ENCODE assay signal across 8 cellular contexts in the genomic region with DNA sequence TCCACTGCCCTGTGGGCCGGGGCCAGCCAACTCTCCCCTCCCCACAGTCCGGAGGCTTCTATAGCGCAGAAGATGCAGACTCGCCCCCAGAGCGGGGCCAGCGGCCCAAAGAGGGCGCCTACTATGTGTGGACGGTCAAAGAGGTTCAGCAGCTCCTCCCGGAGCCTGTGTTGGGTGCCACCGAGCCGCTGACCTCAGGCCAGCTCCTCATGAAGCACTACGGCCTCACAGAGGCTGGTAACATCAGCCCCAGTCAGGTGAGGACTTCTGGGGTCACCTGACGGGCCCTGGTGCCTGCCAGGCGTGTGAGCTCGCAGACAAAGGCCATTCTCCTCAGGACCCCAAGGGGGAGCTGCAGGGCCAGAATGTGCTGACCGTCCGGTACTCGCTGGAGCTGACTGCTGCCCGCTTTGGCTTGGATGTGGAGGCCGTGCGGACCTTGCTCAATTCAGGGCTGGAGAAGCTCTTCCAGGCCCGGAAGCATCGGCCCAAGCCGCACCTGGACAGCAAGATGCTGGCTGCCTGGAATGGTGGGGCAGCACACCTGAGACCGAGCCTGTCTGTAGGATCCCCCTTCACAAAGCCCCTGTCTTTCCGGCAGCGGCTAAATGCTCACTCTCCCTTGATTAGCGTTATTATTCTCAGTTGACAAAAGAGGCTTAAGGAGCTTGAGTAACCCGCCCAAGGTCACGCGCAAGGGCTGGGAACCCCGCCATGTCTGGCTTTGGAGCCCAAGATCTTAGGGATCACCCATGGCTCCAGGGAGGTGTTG. TPM values are rescaled to one million over a fixed set of nuclear protein-coding genes. Genes with fewer than 3 reads are reported as not detected.
DNase-seq lines count a peak whose midpoint lies in the region; ATAC-seq and TF ChIP-seq lines count a peak whose summit lies in the region.

No MANE protein-coding gene starts in this region.

- H3K27ac ChIP-seq in AG04450 (ENCODE audit: low read depth, low read length) (no peak overlapping the region), GM23338 (ENCODE audit: low read depth) (no peak overlapping the region)

- H2AFZ ChIP-seq in GM23338, result peak overlapping the region; percentile 74; the same call in 1 of the 2 replicates

- no peaks in the 10 kb centered on the region for H3K79me2 ChIP-seq in GM23338 (replicated peaks; ENCODE audit: insufficient read depth)

- no peaks in the 10 kb centered on the region for H3F3A ChIP-seq in GM23338 (replicated peaks; ENCODE audit: low read depth)

- DNase-seq in AG04450 (ENCODE audit: low read depth, low spot score), result peak; percentile 73
- peak; percentile 95 for DNase-seq in GM23338 (ENCODE audit: low spot score)
- DNase-seq in NT2/D1 (ENCODE audit: low read depth, low spot score), result peak; percentile 75
- DNase-seq in dedifferentiated amniotic fluid mesenchymal stem cell (ENCODE audit: extremely low spot score), result peak; percentile 82
- peak; percentile 87 to 93 for DNase-seq in lung microvascular endothelial cell (ENCODE audit: low read depth in 2 of 2)
- DNase-seq in GM19238 (ENCODE audit: insufficient read length, low spot score), result no peak

- H3K36me3 Mint-ChIP-seq in GM23338 (ENCODE audit: low read depth), result no peaks in the 10 kb centered on the region; the same call in 2 of the 3 replicates

- H3K27me3 ChIP-seq in AG04450 (ENCODE audit: control insufficient read depth, insufficient read depth, low read length) (no peaks in the 10 kb centered on the region), GM23338 (ENCODE audit: insufficient read depth) (no peaks in the 10 kb centered on the region), NT2/D1 (ENCODE audit: insufficient read depth, insufficient read length) (no peaks in the 10 kb centered on the region)

- H3K4me3 Mint-ChIP-seq in GM23338, result no peak overlapping the region

- H3K4me2 ChIP-seq in GM23338, result 0 out of 2 replicates have a peak overlapping the region, but pooled peaks have one; percentile 32

- POLR2A ChIA-PET in AG04450 (lab: Yijun Ruan, JAX), result interaction anchor here (0.5 to 1.1 kb wide), 10 partner anchors 9 to 316 kb away, joined by 3 to 6 read pairs (median 4); a partner anchor contains a TSS

- H3K9me2 ChIP-seq in GM23338 (ENCODE audit: insufficient read depth), result no peaks in the 10 kb centered on the region

- no peak overlapping the region for H3K27ac Mint-ChIP-seq in GM23338

- no peaks in the 10 kb centered on the region for H3K9me3 Mint-ChIP-seq in GM23338

- peak overlapping the region; percentile 51 for H3K9ac ChIP-seq in NT2/D1 (ENCODE audit: insufficient read length, low read depth)

- ATAC-seq in GM23338 (peak; percentile 77), HG03175 (IDR thresholded peaks at IDR 0.05; ENCODE audit: unreplicated experiment) (no peak), HG03045 (IDR thresholded peaks at IDR 0.05; ENCODE audit: unreplicated experiment) (no peak)

- H4K20me1 ChIP-seq in GM23338 (replicated peaks; ENCODE audit: insufficient read depth), result no peaks in the 10 kb centered on the region

- peaks cover 10% of the 10 kb centered on the region; the same call in 2 of the 3 replicates for H3K4me1 Mint-ChIP-seq in GM23338

- peak; percentile 91 for TF ChIP-seq CTCF in AG04450 (IDR thresholded peaks at IDR 0.05; ENCODE audit: low read depth, low read length)
- TF ChIP-seq CTCF in GM23338 (conservative IDR thresholded peaks at IDR 0.05; ENCODE audit: low read depth in 2 of 2), result peak; percentile 71 to 98

- H3K4me1 ChIP-seq in GM23338 (ENCODE audit: insufficient read depth) (peaks cover 9% of the 10 kb centered on the region; the same call in 1 of the 2 replicates), NT2/D1 (ENCODE audit: insufficient read depth, insufficient read length) (peaks cover 13% of the 10 kb centered on the region)

- no peak overlapping the region for H3K4me3 ChIP-seq in AG04450 (ENCODE audit: low read depth, low read length)
- H3K4me3 ChIP-seq in GM23338, result no peak overlapping the region
- no peak overlapping the region for H3K4me3 ChIP-seq in NT2/D1 (ENCODE audit: insufficient read length, low read depth)

- H3K27me3 Mint-ChIP-seq in GM23338 (ENCODE audit: insufficient read depth, low read depth, poor library complexity), result peaks cover 11% of the 10 kb centered on the region

- H3K9me3 ChIP-seq in AG04450 (ENCODE audit: control insufficient read depth, insufficient read depth, low read length) (no peaks in the 10 kb centered on the region), NT2/D1 (ENCODE audit: insufficient read depth, low read length) (no peaks in the 10 kb centered on the region)

- CTCF ChIA-PET in AG04450 (lab: Charles Lee), result interaction anchor here (0.6 to 7.5 kb wide), 41 partner anchors 9 to 302 kb away, joined by 3 to 192 read pairs (median 5); a partner anchor contains a TSS

- H3K36me3 ChIP-seq in GM23338 (ENCODE audit: insufficient read depth) (no peaks in the 10 kb centered on the region), NT2/D1 (ENCODE audit: insufficient read depth, insufficient read length, low read length) (peaks cover 26% of the 10 kb centered on the region)

TF ChIP-seq in GM23338, 12 proteins besides CTCF, POLR2A, EP300 and RAD21:
- TF ChIP-seq ZNF331 (CRISPR knock-in tag; IDR thresholded peaks at IDR 0.05; ENCODE audit: low read depth) (no peak), CREB1 (CRISPR knock-in tag; IDR thresholded peaks at IDR 0.05; ENCODE audit: low read depth) (0 out of 2 replicates have a peak, but pooled peaks have one; percentile 33)

RNA-seq across cellular contexts. Expression of a gene that starts 3.9 kb away (rescaled TPM):
- polyA plus RNA-seq in AG04450 (2011; rRNA removed) (17.1 and 25.1 TPM in 2 replicates), GM23338 (2016; fragmentation: Nextera tagmentation; extraction: Ambion mirVana) (12.5 and 13.8 TPM in 2 replicates)
- polyA minus RNA-seq in AG04450 (2011; rRNA and poly(A)+ RNA removed), result 19.9 and 31.0 TPM in 2 replicates
- 17.4 and 32.7 TPM in 2 replicates for total RNA-seq in GM23338 (2014; rRNA removed; shearing (Covaris generic))
- total RNA-seq in lung microvascular endothelial cell, result 22.2 and 31.4 TPM in 2 replicates

RNA-seq across cellular contexts. Expression of a gene that starts 9.7 kb away (rescaled TPM):
- 0.05 TPM in 1 of 2 replicates, not detected in the other for polyA plus RNA-seq in AG04450 (2011; rRNA removed)
- polyA minus RNA-seq in AG04450 (2011; rRNA and poly(A)+ RNA removed), result 0.14 TPM in 1 of 2 replicates, not detected in the other
- total RNA-seq in GM23338 (2014; rRNA removed; shearing (Covaris generic)), result 3.6 and 5.1 TPM in 2 replicates
- 1.1 and 1.4 TPM in 2 replicates for polyA plus RNA-seq in GM23338 (2016; fragmentation: Nextera tagmentation; extraction: Ambion mirVana)
- total RNA-seq in lung microvascular endothelial cell, result not detected in 2 replicates

RNA-seq across cellular contexts. Expression of a gene that starts 18.3 kb away (rescaled TPM):
- polyA plus RNA-seq in AG04450 (2011; rRNA removed), result not detected in 2 replicates
- polyA minus RNA-seq in AG04450 (2011; rRNA and poly(A)+ RNA removed), result 0.09 TPM in 1 of 2 replicates, not detected in the other
- 7.7 and 13.7 TPM in 2 replicates for total RNA-seq in GM23338 (2014; rRNA removed; shearing (Covaris generic))
- 2.2 and 2.3 TPM in 2 replicates for polyA plus RNA-seq in GM23338 (2016; fragmentation: Nextera tagmentation; extraction: Ambion mirVana)
- total RNA-seq in lung microvascular endothelial cell, result 0.22 TPM in 1 of 2 replicates, not detected in the other

RNA-seq across cellular contexts. Expression of a gene that starts 42.6 kb away (rescaled TPM):
- polyA plus RNA-seq in AG04450 (2011; rRNA removed) (0.11 and 0.17 TPM in 2 replicates), GM23338 (2016; fragmentation: Nextera tagmentation; extraction: Ambion mirVana) (1.7 and 1.8 TPM in 2 replicates)
- polyA minus RNA-seq in AG04450 (2011; rRNA and poly(A)+ RNA removed), result 0.48 TPM in 1 of 2 replicates, not detected in the other
- 0.63 and 4.6 TPM in 2 replicates for total RNA-seq in GM23338 (2014; rRNA removed; shearing (Covaris generic))
- under 0.01 and 0.20 TPM in 2 replicates for total RNA-seq in lung microvascular endothelial cell
